Comparison of ENCODE assay signal across 1 cellular context in the genomic region with DNA sequence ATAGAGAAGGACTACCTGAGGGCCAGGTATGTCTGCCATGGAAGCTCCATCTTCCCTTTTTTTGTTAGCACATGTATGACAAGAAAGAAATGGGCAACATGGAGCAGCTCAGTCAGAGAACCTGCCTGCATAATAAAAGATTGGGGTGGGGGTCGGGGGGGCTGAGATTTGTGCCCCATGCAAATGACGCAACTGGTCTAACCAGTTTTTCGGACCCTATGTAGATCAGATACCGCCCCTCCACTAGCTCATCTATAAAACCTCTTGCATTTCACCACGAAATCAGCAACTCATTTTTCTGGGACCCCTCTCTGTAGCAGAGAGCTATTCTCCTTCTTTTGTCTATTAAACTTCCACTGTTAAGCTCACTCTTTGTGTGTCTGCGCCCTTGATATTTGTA.
TF ChIP-seq lines count a peak whose summit lies in the region.

No MANE protein-coding gene starts in this region.

TF ChIP-seq in WTC11, 78 proteins besides CTCF, POLR2A, EP300 and RAD21 (continued from another document):
- no peak for TF ChIP-seq GTF2I (CRISPR knock-in tag; conservative IDR thresholded peaks at IDR 0.05)
- TF ChIP-seq, protein P1, sequence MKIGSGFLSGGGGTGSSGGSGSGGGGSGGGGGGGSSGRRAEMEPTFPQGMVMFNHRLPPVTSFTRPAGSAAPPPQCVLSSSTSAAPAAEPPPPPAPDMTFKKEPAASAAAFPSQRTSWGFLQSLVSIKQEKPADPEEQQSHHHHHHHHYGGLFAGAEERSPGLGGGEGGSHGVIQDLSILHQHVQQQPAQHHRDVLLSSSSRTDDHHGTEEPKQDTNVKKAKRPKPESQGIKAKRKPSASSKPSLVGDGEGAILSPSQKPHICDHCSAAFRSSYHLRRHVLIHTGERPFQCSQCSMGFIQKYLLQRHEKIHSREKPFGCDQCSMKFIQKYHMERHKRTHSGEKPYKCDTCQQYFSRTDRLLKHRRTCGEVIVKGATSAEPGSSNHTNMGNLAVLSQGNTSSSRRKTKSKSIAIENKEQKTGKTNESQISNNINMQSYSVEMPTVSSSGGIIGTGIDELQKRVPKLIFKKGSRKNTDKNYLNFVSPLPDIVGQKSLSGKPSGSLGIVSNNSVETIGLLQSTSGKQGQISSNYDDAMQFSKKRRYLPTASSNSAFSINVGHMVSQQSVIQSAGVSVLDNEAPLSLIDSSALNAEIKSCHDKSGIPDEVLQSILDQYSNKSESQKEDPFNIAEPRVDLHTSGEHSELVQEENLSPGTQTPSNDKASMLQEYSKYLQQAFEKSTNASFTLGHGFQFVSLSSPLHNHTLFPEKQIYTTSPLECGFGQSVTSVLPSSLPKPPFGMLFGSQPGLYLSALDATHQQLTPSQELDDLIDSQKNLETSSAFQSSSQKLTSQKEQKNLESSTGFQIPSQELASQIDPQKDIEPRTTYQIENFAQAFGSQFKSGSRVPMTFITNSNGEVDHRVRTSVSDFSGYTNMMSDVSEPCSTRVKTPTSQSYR (CRISPR knock-in tag; IDR thresholded peaks at IDR 0.05) = no peak
